9 cellular contexts compared by ENCODE assay signal in the genomic region with DNA sequence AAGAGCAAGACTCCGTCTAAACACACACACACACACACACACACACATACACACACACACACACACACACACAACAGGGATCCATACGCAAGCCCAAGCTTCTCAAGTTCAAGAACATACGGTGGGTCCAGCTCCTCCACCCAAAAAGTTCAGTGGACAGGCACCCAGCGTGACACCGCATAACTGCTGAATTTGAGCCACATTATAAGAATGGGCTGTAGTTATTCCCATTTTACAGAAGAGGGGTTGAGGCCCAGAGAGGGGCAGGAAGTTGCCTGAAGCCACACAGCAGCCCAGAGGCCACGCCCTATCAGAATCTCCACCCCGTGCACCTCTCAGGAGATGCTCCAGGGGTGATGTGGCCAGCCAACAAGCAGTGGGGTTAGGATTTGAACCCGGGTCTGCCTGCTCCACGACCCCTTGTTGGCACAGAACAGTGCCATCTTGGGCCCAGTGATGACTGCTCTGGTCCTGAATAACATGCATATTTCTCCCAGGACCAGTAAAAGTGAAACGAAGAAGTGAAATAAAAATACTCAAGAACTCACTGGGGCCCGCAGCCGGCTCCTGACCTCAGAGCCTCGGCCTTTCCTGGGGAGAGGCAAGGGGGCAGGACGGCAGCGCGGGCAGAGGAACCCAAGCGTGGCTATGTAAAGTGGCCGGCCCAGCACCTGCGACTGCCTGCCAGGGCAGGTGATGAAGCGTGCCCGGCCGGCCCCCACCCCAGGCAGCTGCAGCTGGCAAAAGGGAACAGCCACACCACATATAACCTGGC.
A peak's percentile ranks its signal among the peaks of the same experiment; 100 is the strongest.
DNase-seq lines count a peak whose midpoint lies in the region; ATAC-seq, FAIRE-seq and TF ChIP-seq lines count a peak whose summit lies in the region.
"Had no signal": no experiment of that assay in that cellular context is flagged by ENCODE, and none has a peak within 500 bp of the region (broad histone marks: within the 10 kb centered on the region; RNA-seq: fewer than 3 reads in every experiment).

No MANE protein-coding gene starts in this region.

- peaks cover 2% of the 10 kb centered on the region for H3K79me1 ChIP-seq in neuronal stem cell (ENCODE audit: low read depth, low read length)

- H3K9me3 ChIP-seq in neuronal stem cell (replicated peaks in 1 of 2; ENCODE audit: control insufficient read depth in 2 of 2, insufficient read depth in 1 of 2, low read depth in 1 of 2, low read length in 2 of 2): no peaks in the 10 kb centered on the region
- H3K9me3 ChIP-seq in CD4-positive, alpha-beta T cell (ENCODE audit: control insufficient read depth, low read length): no peaks in the 10 kb centered on the region

- H3K4me3 ChIP-seq in neuronal stem cell (ENCODE audit: low read length in 2 of 2): no peak overlapping the region
- H3K4me3 ChIP-seq: cardiac muscle cell had no signal

- no peak overlapping the region for H3K9ac ChIP-seq in neuronal stem cell (ENCODE audit: low read depth, low read length, poor library complexity)

- no peak overlapping the region for H2BK120ac ChIP-seq in neuronal stem cell (ENCODE audit: low read depth, low read length)

- no peak overlapping the region for H2BK5ac ChIP-seq in neuronal stem cell (ENCODE audit: low read length)

- H3K23ac ChIP-seq in neuronal stem cell (ENCODE audit: low read depth, low read length, poor library complexity): no peak overlapping the region

- no peaks in the 10 kb centered on the region for H3K4me1 ChIP-seq in neuronal stem cell (ENCODE audit: control insufficient read depth in 2 of 2, insufficient read depth in 1 of 2, low read depth in 1 of 2, low read length in 2 of 2)

- TF ChIP-seq CTCF in VCaP (conservative IDR thresholded peaks at IDR 0.05): no peak
- TF ChIP-seq CTCF in CD4-positive, alpha-beta T cell (IDR thresholded peaks at IDR 0.05): no peak

- no peak overlapping the region for H3K4me2 ChIP-seq in neuronal stem cell (ENCODE audit: insufficient read depth, low read length, poor library complexity, severe bottlenecking)

- peak; percentile 86 for FAIRE-seq in GM12891 (lab: Jason Lieb, UNC)

- H3K9me3 Mint-ChIP-seq in CD4-positive, alpha-beta T cell: no peaks in the 10 kb centered on the region

- H3K27me3 Mint-ChIP-seq in CD4-positive, alpha-beta T cell: no peaks in the 10 kb centered on the region

- H2AFZ ChIP-seq in neuronal stem cell (ENCODE audit: low read length): no peak overlapping the region

- H3K18ac ChIP-seq in neuronal stem cell (ENCODE audit: low read length): no peak overlapping the region

- H2BK15ac ChIP-seq in neuronal stem cell (ENCODE audit: low read length): no peak overlapping the region

- intact Hi-C loops in CD4-positive, alpha-beta T cell (cut with DNase I, micrococcal nuclease): loop anchor here in 1 of 2 experiments (5.0 kb wide), 1 partner anchor 63 kb away; a partner anchor contains a TSS

- H3K27ac Mint-ChIP-seq in CD4-positive, alpha-beta T cell: no peak overlapping the region

- TF ChIP-seq POLR2A in GM12891 (IDR thresholded peaks at IDR 0.05; ENCODE audit: low read depth, low read length): no peak

- peaks cover 46% of the 10 kb centered on the region for H3K4me1 Mint-ChIP-seq in CD4-positive, alpha-beta T cell (ENCODE audit: low read depth)

- peaks cover 0 to 16% (median 0%) of the 10 kb centered on the region in 3 experiments for H3K27me3 ChIP-seq in neuronal stem cell (ENCODE audit: control insufficient read depth in 3 of 3, insufficient read depth in 3 of 3, low read depth in 1 of 3, low read length in 3 of 3)
- H3K27me3 ChIP-seq in CD4-positive, alpha-beta T cell (ENCODE audit: control insufficient read depth, insufficient read depth, low read length): no peaks in the 10 kb centered on the region
- H3K27me3 ChIP-seq: cardiac muscle cell had no signal

- CTCF ChIA-PET in CD4-positive, alpha-beta T cell (lab: Charles Lee): no interaction called here

- no peak overlapping the region for H3K14ac ChIP-seq in neuronal stem cell (ENCODE audit: low read length)

- H3K36me3 ChIP-seq in neuronal stem cell (replicated peaks in 1 of 2; ENCODE audit: control insufficient read depth in 2 of 2, insufficient read depth in 2 of 2, low read length in 2 of 2): no peaks in the 10 kb centered on the region
- H3K36me3 ChIP-seq: cardiac muscle cell had no signal

- H4K8ac ChIP-seq in neuronal stem cell (ENCODE audit: low read depth, low read length): no peak overlapping the region

- no CpG with 5 or more reads among the region's 22 CpGs for WGBS in neuronal stem cell (ENCODE audit: extremely low coverage in 2 of 2, insufficient read length in 2 of 2, insufficient replicate concordance in 1 of 2), 2 donors

- DNase-seq in GM12891 (ENCODE audit: insufficient read length, low spot score) (no peak), neuronal stem cell (ENCODE audit: low spot score) (no peak)
- no peak for DNase-seq in CD4-positive, alpha-beta T cell

- H3K36me3 Mint-ChIP-seq in CD4-positive, alpha-beta T cell (ENCODE audit: low read depth): no peaks in the 10 kb centered on the region

- H2BK12ac ChIP-seq in neuronal stem cell (ENCODE audit: low read length): no peak overlapping the region

- ATAC-seq in GM21737 (IDR thresholded peaks at IDR 0.05; ENCODE audit: unreplicated experiment) (peak; percentile 70), GM18858 (IDR thresholded peaks at IDR 0.05; ENCODE audit: unreplicated experiment) (no peak), HG03457 (IDR thresholded peaks at IDR 0.05; ENCODE audit: unreplicated experiment) (no peak), HG02884 (IDR thresholded peaks at IDR 0.05; ENCODE audit: unreplicated experiment) (no peak)
- ATAC-seq in CD4-positive, alpha-beta T cell (ENCODE audit: poor library complexity): no peak

- H3K4me3 Mint-ChIP-seq in CD4-positive, alpha-beta T cell: no peak overlapping the region

- POLR2A ChIA-PET in CD4-positive, alpha-beta T cell (lab: Charles Lee): interaction anchor here (0.6 to 1.2 kb wide), 5 partner anchors 9 to 148 kb away, joined by 3 to 5 read pairs (median 3); no protein-coding TSS in a partner anchor

- peak overlapping the region; percentile 62; the same call in 1 of the 2 replicates for H3K27ac ChIP-seq in VCaP
- H3K27ac ChIP-seq in neuronal stem cell (replicated peaks; ENCODE audit: low read length): no peak overlapping the region
- H3K27ac ChIP-seq in CD4-positive, alpha-beta T cell (ENCODE audit: low read depth, low read length): no peak overlapping the region
- H3K27ac ChIP-seq: cardiac muscle cell had no signal

- H4K91ac ChIP-seq in neuronal stem cell (ENCODE audit: low read depth, low read length, poor library complexity): no peak overlapping the region

- no peak overlapping the region for H3K4ac ChIP-seq in neuronal stem cell (ENCODE audit: low read length)

- peak overlapping the region; percentile 28 for H2AK5ac ChIP-seq in neuronal stem cell (ENCODE audit: low read depth, low read length)

TF ChIP-seq in GM12891, 5 proteins besides CTCF, POLR2A, EP300 and RAD21:
- TF ChIP-seq PAX5 (IDR thresholded peaks at IDR 0.05; ENCODE audit: insufficient read depth, low read length, severe bottlenecking): peak; percentile 94
- peak; percentile 87 for TF ChIP-seq POU2F2 (IDR thresholded peaks at IDR 0.05; ENCODE audit: low read depth, low read length)
- no peak for TF ChIP-seq TAF1 (IDR thresholded peaks at IDR 0.05; ENCODE audit: low read depth, low read length)
- no peak for TF ChIP-seq POLR2AphosphoS5 (IDR thresholded peaks at IDR 0.05; ENCODE audit: low read depth, low read length)
- peak; percentile 68 for TF ChIP-seq SPI1 (IDR thresholded peaks at IDR 0.05; ENCODE audit: low read depth, low read length)
